8 cellular contexts compared by ENCODE assay signal in the genomic region with DNA sequence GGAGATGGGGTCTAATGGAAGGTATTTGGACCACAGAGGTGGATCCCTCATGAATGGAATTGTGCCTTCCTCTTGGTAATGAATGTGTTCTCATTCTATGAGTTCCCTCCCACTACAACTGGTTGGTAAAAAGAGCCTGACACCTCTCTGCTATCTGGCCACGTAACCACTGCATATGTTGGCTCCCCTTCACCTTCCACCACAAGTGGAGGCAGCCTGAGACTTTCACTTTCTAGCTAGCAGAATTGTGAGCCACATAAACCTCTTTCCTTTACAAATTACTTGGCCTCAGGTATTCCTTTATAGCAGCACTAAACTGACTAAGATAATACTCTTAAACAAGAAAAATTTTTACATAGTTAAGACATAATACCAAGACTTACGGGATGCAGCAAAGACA.
A peak's percentile ranks its signal among the peaks of the same experiment; 100 is the strongest.
DNase-seq lines count a peak whose midpoint lies in the region; ATAC-seq and TF ChIP-seq lines count a peak whose summit lies in the region.

No MANE protein-coding gene starts in this region.

- no peak for TF ChIP-seq POLR2A in uterus (IDR thresholded peaks at IDR 0.05)

- H3K27ac ChIP-seq in ascending aorta, result no peak overlapping the region
- H3K27ac ChIP-seq in uterus, result no peak overlapping the region

- H3K4me1 ChIP-seq in ascending aorta (no peaks in the 10 kb centered on the region), uterus (no peaks in the 10 kb centered on the region)

- H3K36me3 ChIP-seq in ascending aorta (no peaks in the 10 kb centered on the region), uterus (no peaks in the 10 kb centered on the region)

- no peak for TF ChIP-seq CTCF in ascending aorta (IDR thresholded peaks at IDR 0.05)
- no peak for TF ChIP-seq CTCF in uterus (IDR thresholded peaks at IDR 0.05)

- H3K27me3 ChIP-seq in ascending aorta, result no peaks in the 10 kb centered on the region
- no peaks in the 10 kb centered on the region for H3K27me3 ChIP-seq in uterus

- DNase-seq in RPMI7951 (ENCODE audit: low read depth), result peak; percentile 25
- no peak for DNase-seq in left lobe of liver (ENCODE audit: low spot score)
- DNase-seq in ascending aorta (ENCODE audit: low spot score in 2 of 2), result no peak
- DNase-seq in uterus, result no peak

- intact Hi-C loops in ascending aorta (cut with DNase I), result no loop called here
- intact Hi-C loops in uterus (cut with DNase I; ENCODE audit: low total_unique reads), result no loop called here

- no peaks in the 10 kb centered on the region for H3K9me3 ChIP-seq in ascending aorta
- H3K9me3 ChIP-seq in uterus, result no peaks in the 10 kb centered on the region

- ATAC-seq in GM18511 (IDR thresholded peaks at IDR 0.05; ENCODE audit: unreplicated experiment) (peak; percentile 99), HG02588 (IDR thresholded peaks at IDR 0.05; ENCODE audit: unreplicated experiment) (peak; percentile 92), left lobe of liver (peak; percentile 38), SK-N-SH treated with all-trans-retinoic acid at 6 μM for 48 hours (no peak), esophagus mucosa (no peak)

- no peak overlapping the region for H3K4me3 ChIP-seq in ascending aorta
- no peak overlapping the region for H3K4me3 ChIP-seq in uterus

TF ChIP-seq in SK-N-SH treated with all-trans-retinoic acid at 6 μM for 48 hours, 23 proteins besides CTCF, POLR2A, EP300 and RAD21:
- TF ChIP-seq CSRNP3 (CRISPR knock-in tag; IDR thresholded peaks at IDR 0.05), result no peak
- no peak for TF ChIP-seq BACH2 (CRISPR knock-in tag; IDR thresholded peaks at IDR 0.05; ENCODE audit: borderline replicate concordance)
- TF ChIP-seq ZFP3 (CRISPR knock-in tag; IDR thresholded peaks at IDR 0.05), result no peak
- TF ChIP-seq RARB (CRISPR knock-in tag; IDR thresholded peaks at IDR 0.05), result no peak

Comparison
In these comparisons a context has a peak if more than half of its experiments do, and no peak if none do; other contexts are left out.
1. ATAC-seq: peak in GM18511 (single experiment), HG02588 (single experiment) and left lobe of liver (single experiment); none in SK-N-SH treated with all-trans-retinoic acid at 6 μM for 48 hours (single experiment) and esophagus mucosa (single experiment).